ENCODE assay signal across 2 cellular contexts in the genomic region with DNA sequence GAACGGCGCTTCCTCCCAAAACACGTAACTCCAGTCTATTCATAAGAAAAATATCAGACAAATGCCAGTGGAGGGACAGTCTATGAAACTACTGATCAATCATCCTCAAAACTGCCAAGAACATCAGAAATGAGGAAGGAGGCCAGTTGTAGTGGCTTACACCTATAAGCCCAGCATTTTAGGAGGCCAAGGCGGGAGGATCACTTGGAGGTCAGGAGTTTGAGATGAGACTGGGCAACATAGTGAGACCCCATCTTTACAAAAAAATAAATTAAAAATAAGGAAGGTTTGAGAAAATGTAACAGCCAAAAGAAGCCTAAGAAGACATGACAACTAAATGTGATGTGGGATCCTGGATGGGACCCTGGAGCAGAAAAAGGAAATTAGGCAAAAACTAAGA.
TF ChIP-seq lines count a peak whose summit lies in the region.

No MANE protein-coding gene starts in this region.

TF ChIP-seq in HepG2, 621 proteins besides CTCF, POLR2A, EP300 and RAD21:
- 0 out of 2 replicates have a peak, but pooled peaks have one; percentile 15 for TF ChIP-seq ZNF121 (CRISPR knock-in tag; IDR thresholded peaks at IDR 0.05)
- TF ChIP-seq BCL6 (CRISPR knock-in tag; IDR thresholded peaks at IDR 0.05): no peak

TF ChIP-seq in K562, 482 proteins besides CTCF, POLR2A, EP300 and RAD21:
- no peak for TF ChIP-seq DMBX1 (CRISPR knock-in tag; IDR thresholded peaks at IDR 0.05; ENCODE audit: borderline replicate concordance)
- TF ChIP-seq ZNF121 (CRISPR knock-in tag; conservative IDR thresholded peaks at IDR 0.05): peak; percentile 66
TF ChIP-seq in K562: peak in this region for 1.
